ENCODE assay signal across 20 cellular contexts in the genomic region with DNA sequence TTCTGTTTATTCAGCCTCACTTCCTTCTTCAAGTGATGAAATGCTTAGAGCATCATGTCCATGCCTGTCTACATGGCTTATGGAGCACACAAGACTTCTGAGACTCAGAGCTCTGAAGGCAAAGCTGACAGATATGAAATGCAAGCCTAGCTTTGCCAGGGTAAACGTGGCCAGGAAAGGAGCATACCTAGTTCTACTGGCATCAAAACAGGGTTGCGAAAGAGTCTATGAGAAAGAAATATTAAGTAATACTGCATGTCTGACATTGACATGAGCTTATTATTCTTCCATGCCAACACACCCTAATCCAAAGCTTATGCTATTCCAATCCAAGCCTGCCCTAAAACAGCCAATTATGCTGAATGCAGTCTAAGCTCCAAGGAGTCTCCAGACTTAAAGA.
"Had no signal": no experiment of that assay in that cellular context is flagged by ENCODE, and none has a peak within 500 bp of the region (broad histone marks: within the 10 kb centered on the region; RNA-seq: fewer than 3 reads in every experiment).

No MANE protein-coding gene starts in this region.

- H3K27ac ChIP-seq: brain microvascular endothelial cell, tibial nerve had no signal

- H3K27me3 ChIP-seq: brain microvascular endothelial cell, tibial nerve had no signal

- DNase-seq: activated B cell treated with CpG ODN at 0.5 μM for 24 hours; activated CD4-positive, alpha-beta T cell treated with anti-CD3 and anti-CD28 coated beads, Interleukin-2, amount 10 ng/mL, durations not matched to agents 24 days and 14 days; activated CD8-positive, alpha-beta memory T cell treated with anti-CD3 and anti-CD28 coated beads, Interleukin-2, amount 50 U/mL, for 4 hours; activated CD8-positive, alpha-beta T cell treated with anti-CD3 and anti-CD28 coated beads, Interleukin-2, amount 10 ng/mL, durations not matched to agents 7 days and 5 days; activated gamma-delta T cell; activated naive CD8-positive, alpha-beta T cell treated with anti-CD3 and anti-CD28 coated beads for 36 hours; activated T-cell treated with anti-CD3 and anti-CD28 coated beads, Interleukin-2, amount 50 U/mL, for 72 hours; anterior cingulate cortex; brain microvascular endothelial cell; erythroblast; glutamatergic neuron; hypothalamus; kidney; posterior cingulate gyrus; right cardiac atrium; small intestine; stimulated activated CD4-positive, alpha-beta T cell treated with anti-CD3 and anti-CD28 coated beads, Interleukin-4, amount 100 ng/mL, for 24 hours; stimulated activated naive CD4-positive, alpha-beta T cell had no signal

- H3K4me1 ChIP-seq: tibial nerve had no signal

- H3K4me3 ChIP-seq: tibial nerve had no signal

- H3K9me3 ChIP-seq: tibial nerve had no signal

- ATAC-seq: activated CD8-positive, alpha-beta T cell treated with anti-CD3 and anti-CD28 coated beads, Interleukin-2, amount 10 ng/mL, durations not matched to agents 7 days and 5 days; activated T-cell treated with anti-CD3 and anti-CD28 coated beads, Interleukin-2, amount 50 U/mL, for 72 hours; natural killer cell treated with Interleukin-12 subunit alpha and Interleukin-12 subunit beta and Interleukin-15 and Interleukin-18, amount 100 ng/mL, for 72 hours; right cardiac atrium had no signal

- H3K36me3 ChIP-seq: brain microvascular endothelial cell, tibial nerve had no signal
